ENCODE assay signal across 8 cellular contexts in genomic region chr3:183884097-183884436, GRCh38. TPM values are rescaled to one million over a fixed set of nuclear protein-coding genes. Genes with fewer than 3 reads are reported as not detected.
DNase-seq lines count a peak whose midpoint lies in the region; FAIRE-seq and TF ChIP-seq lines count a peak whose summit lies in the region.

No MANE protein-coding gene starts in this region.

- no peaks in the 10 kb centered on the region for H3K9me3 Mint-ChIP-seq in CD4-positive, alpha-beta memory T cell

- no peak for FAIRE-seq in GM12891 (lab: Jason Lieb, UNC)

- H3K27ac ChIP-seq in CD4-positive, alpha-beta memory T cell (ENCODE audit: low read depth, low read length): peak overlapping the region; percentile 74
- H3K27ac ChIP-seq in effector memory CD4-positive, alpha-beta T cell (ENCODE audit: insufficient read depth, low read length, poor library complexity, severe bottlenecking): peak overlapping the region; percentile 70
- H3K27ac ChIP-seq in neural cell (ENCODE audit: low read length): peak overlapping the region; percentile 75

- H2AFZ ChIP-seq in neural cell (ENCODE audit: low read depth, low read length): peak overlapping the region; percentile 88

- H3K79me2 ChIP-seq in neural cell (replicated peaks; ENCODE audit: insufficient read depth, low read length): peaks cover 37% of the 10 kb centered on the region

- H3K4me3 Mint-ChIP-seq in CD4-positive, alpha-beta memory T cell: peak overlapping the region; percentile 92 to 98 (median 95)

- peak overlapping the region; percentile 90 for H3K4me2 ChIP-seq in neural cell (ENCODE audit: low read length)

- H3K36me3 Mint-ChIP-seq in CD4-positive, alpha-beta memory T cell: peaks cover 0 to 15% of the 10 kb centered on the region in 2 donors

- no peaks in the 10 kb centered on the region for H3K27me3 ChIP-seq in CD4-positive, alpha-beta memory T cell (ENCODE audit: insufficient read depth, low read length)
- H3K27me3 ChIP-seq in MG63: no peaks in the 10 kb centered on the region
- no peaks in the 10 kb centered on the region for H3K27me3 ChIP-seq in effector memory CD4-positive, alpha-beta T cell (replicated peaks; ENCODE audit: control insufficient read depth, insufficient read depth, low read length, poor library complexity, severe bottlenecking)
- H3K27me3 ChIP-seq in neural cell (ENCODE audit: insufficient read depth, low read depth, low read length): peaks cover 2% of the 10 kb centered on the region

- no peaks in the 10 kb centered on the region for H3K9me3 ChIP-seq in CD4-positive, alpha-beta memory T cell (ENCODE audit: control insufficient read depth in 1 of 2, low read length in 2 of 2)
- H3K9me3 ChIP-seq in MG63: no peaks in the 10 kb centered on the region
- H3K9me3 ChIP-seq in effector memory CD4-positive, alpha-beta T cell (ENCODE audit: control insufficient read depth, low read length): no peaks in the 10 kb centered on the region
- no peaks in the 10 kb centered on the region for H3K9me3 ChIP-seq in neural cell (ENCODE audit: low read length)

- H3K27ac Mint-ChIP-seq in CD4-positive, alpha-beta memory T cell: peak overlapping the region; percentile 88 to 96 (median 93)

- H3K9me2 ChIP-seq in neural cell (ENCODE audit: insufficient read depth, low read length): no peaks in the 10 kb centered on the region

- H3K27me3 Mint-ChIP-seq in CD4-positive, alpha-beta memory T cell: no peaks in the 10 kb centered on the region

- peak overlapping the region; percentile 85 to 95 for H3K4me3 ChIP-seq in CD4-positive, alpha-beta memory T cell (ENCODE audit: low read length in 2 of 2)
- H3K4me3 ChIP-seq in MG63: peak overlapping the region; percentile 86
- peak overlapping the region; percentile 97 for H3K4me3 ChIP-seq in effector memory CD4-positive, alpha-beta T cell (ENCODE audit: insufficient read depth, low read depth, low read length, poor library complexity, severe bottlenecking)
- H3K4me3 ChIP-seq in neural cell (ENCODE audit: low read length): peak overlapping the region; percentile 91

- no peak for TF ChIP-seq EP300 in neural cell (conservative IDR thresholded peaks at IDR 0.05; ENCODE audit: poor library complexity, severe bottlenecking)

- no peaks in the 10 kb centered on the region for H3K36me3 ChIP-seq in CD4-positive, alpha-beta memory T cell (ENCODE audit: insufficient read depth, low read length)
- H3K36me3 ChIP-seq in MG63: peaks cover 16% of the 10 kb centered on the region
- H3K36me3 ChIP-seq in effector memory CD4-positive, alpha-beta T cell (ENCODE audit: control insufficient read depth, insufficient read depth, low read length): no peaks in the 10 kb centered on the region
- H3K36me3 ChIP-seq in neural cell (ENCODE audit: insufficient read depth, low read length): no peaks in the 10 kb centered on the region

- H3F3A ChIP-seq in neural cell (ENCODE audit: insufficient read depth, low read length, poor library complexity, severe bottlenecking): no peaks in the 10 kb centered on the region

- POLR2A ChIA-PET in CD4-positive, alpha-beta memory T cell (lab: Charles Lee; ENCODE audit: partially characterized antibody): interaction anchor here (0.6 to 1.7 kb wide), 10 partner anchors 9 to 928 kb away, joined by 3 to 7 read pairs (median 3); partner anchors contain the start of genes ABCC5, AP2M1, EIF2B5 and VPS8

- TF ChIP-seq POLR2A in GM12891 (IDR thresholded peaks at IDR 0.05; ENCODE audit: low read depth, low read length): no peak

- TF ChIP-seq RAD21 in neural cell (conservative IDR thresholded peaks at IDR 0.05): no peak

- peak in 1 of 5 donors; percentile 4 for DNase-seq in CD4-positive, alpha-beta memory T cell
- no peak for DNase-seq in MG63
- DNase-seq in effector memory CD4-positive, alpha-beta T cell: no peak
- no peak for DNase-seq in NCI-H1092 treated with DMSO at 0.1 percent for 48 hours (lab: John Stamatoyannopoulos, UW)
- no peak for DNase-seq in cerebellar nuclear complex (lab: John Stamatoyannopoulos, UW)
- DNase-seq in GM12891 (ENCODE audit: insufficient read length, low spot score): no peak
- DNase-seq in stimulated activated CD4-positive, alpha-beta T cell treated with anti-CD3 and anti-CD28 coated beads, Interleukin-1b, Interleukin-23, amount 100 ng/mL, for 48 hours: no peak

- peaks cover 28% of the 10 kb centered on the region for H3K4me1 ChIP-seq in CD4-positive, alpha-beta memory T cell (ENCODE audit: insufficient read depth, low read length)
- peaks cover 15% of the 10 kb centered on the region for H3K4me1 ChIP-seq in effector memory CD4-positive, alpha-beta T cell (ENCODE audit: control insufficient read depth, insufficient read depth, low read length, poor library complexity, severe bottlenecking)

- intact Hi-C loops in CD4-positive, alpha-beta memory T cell (cut with micrococcal nuclease): loop anchor here (1.0 to 10.0 kb wide), 3 partner anchors 413 to 1089 kb away; partner anchors contain the start of genes ATP11B and PSMD2

- CTCF ChIA-PET in CD4-positive, alpha-beta memory T cell (lab: Charles Lee; ENCODE audit: partially characterized antibody): interaction anchor here (0.8 to 3.5 kb wide), 22 partner anchors 9 to 1090 kb away, joined by 3 to 22 read pairs (median 5); partner anchors contain the start of genes ABCC5, EEF1AKMT4, EIF2B5 and YEATS2

- peaks cover 24 to 53% (median 36%) of the 10 kb centered on the region in 4 donors for H3K4me1 Mint-ChIP-seq in CD4-positive, alpha-beta memory T cell

- TF ChIP-seq CTCF in neural cell (IDR thresholded peaks at IDR 0.05; ENCODE audit: poor library complexity, severe bottlenecking): no peak

- no peaks in the 10 kb centered on the region for H4K20me1 ChIP-seq in neural cell (ENCODE audit: insufficient read depth)

- peak overlapping the region; percentile 89 for H3K9ac ChIP-seq in neural cell (ENCODE audit: low read length)

TF ChIP-seq in neural cell, 6 proteins besides CTCF, POLR2A, EP300 and RAD21 (continues in another document):
- TF ChIP-seq TAF1 (IDR thresholded peaks at IDR 0.05; ENCODE audit: low read depth) (no peak), REST (IDR thresholded peaks at IDR 0.05; ENCODE audit: borderline replicate concordance) (no peak)

TF ChIP-seq in GM12891, 5 proteins besides CTCF, POLR2A, EP300 and RAD21:
- no peak for TF ChIP-seq POLR2AphosphoS5 (IDR thresholded peaks at IDR 0.05; ENCODE audit: low read depth, low read length)
- TF ChIP-seq PAX5 (IDR thresholded peaks at IDR 0.05; ENCODE audit: insufficient read depth, low read length, severe bottlenecking): no peak
- no peak for TF ChIP-seq TAF1 (IDR thresholded peaks at IDR 0.05; ENCODE audit: low read depth, low read length)
- TF ChIP-seq POU2F2 (IDR thresholded peaks at IDR 0.05; ENCODE audit: low read depth, low read length): no peak
- TF ChIP-seq SPI1 (IDR thresholded peaks at IDR 0.05; ENCODE audit: low read depth, low read length): no peak

RNA-seq across cellular contexts. Expression of gene PARL, which starts 0.6 kb away (rescaled TPM):
- total RNA-seq in CD4-positive, alpha-beta memory T cell: 10 to 100 TPM; 46.9 to 50.2 TPM
- 100 to 1,000 TPM; 100 to 168 TPM for polyA plus RNA-seq in CD4-positive, alpha-beta memory T cell
- total RNA-seq in MG63 (2014; rRNA removed; shearing (Covaris generic); ENCODE audit: low replicate concordance): 55.7 and 75.9 TPM in 2 replicates
- polyA plus RNA-seq in neural cell: 59.2 and 67.9 TPM in 2 replicates
- polyA minus RNA-seq in neural cell: 38.7 and 45.1 TPM in 2 replicates
- polyA plus RNA-seq in GM12891 (2012; ENCODE audit: low read depth, missing spikeins): 42.9 TPM

RNA-seq across cellular contexts. Expression of gene MAP6D1, which starts 58.7 kb away (rescaled TPM):
- total RNA-seq in CD4-positive, alpha-beta memory T cell: 1 to 10 TPM; 1.0 to 3.1 TPM
- under 1 TPM in 1 of 2 donors, not detected in 1; 0.31 TPM for polyA plus RNA-seq in CD4-positive, alpha-beta memory T cell
- total RNA-seq in MG63 (2014; rRNA removed; shearing (Covaris generic); ENCODE audit: low replicate concordance): 3.1 TPM in 1 of 2 replicates, not detected in the other
- polyA plus RNA-seq in neural cell: 2.8 and 3.1 TPM in 2 replicates
- 3.9 and 4.5 TPM in 2 replicates for polyA minus RNA-seq in neural cell
- not detected for polyA plus RNA-seq in GM12891 (2012; ENCODE audit: low read depth, missing spikeins)
